Comparison of ENCODE assay signal across 19 cellular contexts in the genomic region with DNA sequence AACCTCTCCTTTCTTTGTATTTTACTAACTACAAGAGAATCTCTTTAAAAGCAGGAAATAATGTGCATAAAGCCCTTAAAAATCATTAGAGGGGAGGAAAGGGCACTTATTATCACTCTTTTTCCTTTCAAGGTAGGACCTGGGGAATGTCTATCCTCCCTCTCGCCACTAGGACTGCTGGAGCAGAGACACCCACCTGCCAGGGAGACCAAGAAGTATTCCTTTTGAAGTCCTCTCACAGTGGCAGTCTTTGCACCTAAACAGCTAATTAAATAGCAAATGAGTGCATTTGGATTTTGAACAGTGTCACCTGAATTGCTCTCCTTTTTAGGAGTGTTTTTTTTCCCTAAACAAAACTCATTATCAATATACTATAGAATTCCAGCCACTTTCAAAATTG.
A peak's percentile ranks its signal among the peaks of the same experiment; 100 is the strongest.
DNase-seq lines count a peak whose midpoint lies in the region; ATAC-seq and TF ChIP-seq lines count a peak whose summit lies in the region.
"Had no signal": no experiment of that assay in that cellular context is flagged by ENCODE, and none has a peak within 500 bp of the region (broad histone marks: within the 10 kb centered on the region; RNA-seq: fewer than 3 reads in every experiment).

No MANE protein-coding gene starts in this region.

- no peak for DNase-seq in BE2C
- DNase-seq in PC-3, result no peak
- DNase-seq in iPS-NIHi11 (ENCODE audit: low spot score), result peak; percentile 37
- no peak for DNase-seq in SW 1271 (lab: John Stamatoyannopoulos, UW)
- no peak for DNase-seq in COR-L47 (lab: John Stamatoyannopoulos, UW)
- DNase-seq in esophagus muscularis mucosa (ENCODE audit: extremely low spot score), result no peak
- DNase-seq: activated naive CD8-positive, alpha-beta T cell treated with anti-CD3 and anti-CD28 coated beads, Interleukin-2, amount 10 ng/mL, durations not matched to agents 7 days and 5 days; activated T-cell treated with anti-CD3 and anti-CD28 coated beads, Interleukin-2, amount 50 U/mL, for 24 hours; AML-193; effector CD4-positive, alpha-beta T cell; HFFc6; NCI-H2029 treated with DMSO at 0.1 percent for 48 hours; sigmoid colon; stimulated activated CD4-positive, alpha-beta T cell treated with anti-CD3 and anti-CD28 coated beads, Interleukin-4, amount 100 ng/mL, for 4 hours; thyroid gland had no signal

- no TSS peak for BruUV-seq in PC-3 (replicated peaks; lab: Mats Ljungman, UMichigan)

- H3K4me3 ChIP-seq in BE2C (ENCODE audit: low read depth, low read length) (no peak overlapping the region), PC-3 (ENCODE audit: low read length) (no peak overlapping the region), esophagus muscularis mucosa (no peak overlapping the region)
- H3K4me3 ChIP-seq: sigmoid colon, SJSA1, thyroid gland had no signal

- TF ChIP-seq EP300 in esophagus muscularis mucosa (IDR thresholded peaks at IDR 0.05), result no peak

- WGBS in esophagus muscularis mucosa, result 57% methylated on average over 1 of the region's 1 CpG

- no peaks in the 10 kb centered on the region for H3K9me2 ChIP-seq in PC-3 (replicated peaks; ENCODE audit: low read length)

- intact Hi-C loops in PC-3 (cut with micrococcal nuclease) (no loop called here), esophagus muscularis mucosa (cut with DNase I) (no loop called here)

- H2AFZ ChIP-seq in PC-3 (ENCODE audit: low read length), result no peak overlapping the region

- H3K9ac ChIP-seq in PC-3 (ENCODE audit: low read length), result no peak overlapping the region

- TF ChIP-seq CTCF in BE2C (IDR thresholded peaks at IDR 0.05; ENCODE audit: low read depth, low read length) (peak; percentile 51), GM12873 (IDR thresholded peaks at IDR 0.05; ENCODE audit: insufficient read depth, low read depth, low read length, missing control alignments) (peak; percentile 34), PC-3 (conservative IDR thresholded peaks at IDR 0.05; ENCODE audit: low read depth, low read length) (peak; percentile 35), esophagus muscularis mucosa (IDR thresholded peaks at IDR 0.05) (no peak)

- H3K9me3 ChIP-seq in BE2C, result no peaks in the 10 kb centered on the region
- no peaks in the 10 kb centered on the region for H3K9me3 ChIP-seq in PC-3 (ENCODE audit: low read length)
- H3K9me3 ChIP-seq in esophagus muscularis mucosa, result no peaks in the 10 kb centered on the region
- H3K9me3 ChIP-seq: sigmoid colon, SJSA1, thyroid gland had no signal

- ATAC-seq in PC-3, result peak; percentile 51
- no peak for ATAC-seq in GM18517 (IDR thresholded peaks at IDR 0.05; ENCODE audit: unreplicated experiment)

- no peaks in the 10 kb centered on the region for H3F3A ChIP-seq in PC-3 (ENCODE audit: low read length, unreplicated experiment)

- no peaks in the 10 kb centered on the region for H4K20me1 ChIP-seq in PC-3 (ENCODE audit: low read length)

- TF ChIP-seq POLR2A in esophagus muscularis mucosa (IDR thresholded peaks at IDR 0.05; ENCODE audit: low read depth), result no peak

- H3K36me3 ChIP-seq in BE2C (no peaks in the 10 kb centered on the region), PC-3 (ENCODE audit: low read depth, low read length) (no peaks in the 10 kb centered on the region), esophagus muscularis mucosa (no peaks in the 10 kb centered on the region)
- H3K36me3 ChIP-seq: sigmoid colon, SJSA1, thyroid gland had no signal

- H3K27me3 ChIP-seq in BE2C (no peaks in the 10 kb centered on the region), PC-3 (ENCODE audit: low read length) (no peaks in the 10 kb centered on the region), esophagus muscularis mucosa (no peaks in the 10 kb centered on the region)
- H3K27me3 ChIP-seq: sigmoid colon, SJSA1, thyroid gland had no signal

- CTCF ChIA-PET in PC-3 (lab: Charles Lee), result no interaction called here

- POLR2A ChIA-PET in PC-3 (lab: Charles Lee; ENCODE audit: unreplicated experiment), result no interaction called here

- no peak overlapping the region for H3K27ac ChIP-seq in PC-3 (ENCODE audit: low read length)
- H3K27ac ChIP-seq in esophagus muscularis mucosa (replicated peaks in 1 of 4), result no peak overlapping the region
- H3K27ac ChIP-seq: HL-60, sigmoid colon, SJSA1, thyroid gland had no signal

- no peak overlapping the region for H3K4me2 ChIP-seq in PC-3 (ENCODE audit: low read length)

- H3K79me2 ChIP-seq in PC-3 (ENCODE audit: low read length), result no peaks in the 10 kb centered on the region

- H3K4me1 ChIP-seq in BE2C, result no peaks in the 10 kb centered on the region
- no peaks in the 10 kb centered on the region for H3K4me1 ChIP-seq in PC-3 (ENCODE audit: insufficient read depth, low read length)
- no peaks in the 10 kb centered on the region for H3K4me1 ChIP-seq in esophagus muscularis mucosa
- H3K4me1 ChIP-seq: SJSA1, thyroid gland had no signal

Comparison
In these comparisons a context has a peak if more than half of its experiments do, and no peak if none do; other contexts are left out.
1. CTCF ChIP-seq: peak in BE2C (single experiment), GM12873 (single experiment) and PC-3 (single experiment); none in esophagus muscularis mucosa (0 of 3).